Comparison of ENCODE assay signal across 8 cellular contexts in genomic region chr17:18038149-18038850, GRCh38. TPM values are rescaled to one million over a fixed set of nuclear protein-coding genes. Genes with fewer than 3 reads are reported as not detected.
DNase-seq lines count a peak whose midpoint lies in the region; ATAC-seq and TF ChIP-seq lines count a peak whose summit lies in the region.

No MANE protein-coding gene starts in this region.

- H3K27ac ChIP-seq in ectodermal cell (ENCODE audit: insufficient read depth, low read depth, low read length, poor library complexity, severe bottlenecking) = no peak overlapping the region

- no peaks in the 10 kb centered on the region for H3K27me3 ChIP-seq in ectodermal cell (ENCODE audit: control insufficient read depth, insufficient read depth, low read length, poor library complexity, severe bottlenecking)

- no peak for TF ChIP-seq CTCF in nephron (IDR thresholded peaks at IDR 0.05; ENCODE audit: unreplicated experiment in 3 of 3)

- H3K4me1 Mint-ChIP-seq in nephron = peaks cover 51% of the 10 kb centered on the region

- no peaks in the 10 kb centered on the region for H3K36me3 Mint-ChIP-seq in nephron (ENCODE audit: low read depth)

- WGBS in ectodermal cell, 2 experiments = 11 to 14% methylated on average over 12 to 13 of the region's 13 CpGs

- peak; percentile 64 for DNase-seq in activated effector memory CD4-positive, alpha-beta T cell treated with anti-CD3 and anti-CD28 coated beads, Interleukin-2, amount 50 U/mL, for 16 hours
- no peak for DNase-seq in activated effector memory CD4-positive, alpha-beta T cell treated with Interleukin-2 at 50 U/mL for 16 hours
- DNase-seq in SKM-1 treated with dmso at 0.1 percent for 144 hours (lab: John Stamatoyannopoulos, UW; ENCODE audit: unreplicated experiment) (peak; percentile 76), NCI-H1048 (lab: John Stamatoyannopoulos, UW) (no peak), A172 (ENCODE audit: low spot score) (no peak)

- H3K4me3 ChIP-seq in ectodermal cell (ENCODE audit: insufficient read depth, low read depth, low read length) = peak overlapping the region; percentile 83

- H3K36me3 ChIP-seq in ectodermal cell (ENCODE audit: control insufficient read depth, insufficient read depth, low read length) = no peaks in the 10 kb centered on the region

- no peaks in the 10 kb centered on the region for H3K9me3 Mint-ChIP-seq in nephron

- peaks cover 3% of the 10 kb centered on the region for H3K27me3 Mint-ChIP-seq in nephron (ENCODE audit: low read depth)

- H3K4me1 ChIP-seq in ectodermal cell (ENCODE audit: control insufficient read depth, insufficient read depth, low read length) = peaks cover 8% of the 10 kb centered on the region

- peak overlapping the region; percentile 80 to 96 (median 94) for H3K27ac Mint-ChIP-seq in nephron

- no peaks in the 10 kb centered on the region for H3K9me3 ChIP-seq in ectodermal cell (ENCODE audit: control insufficient read depth, low read length)

- peak overlapping the region; percentile 95 to 99 (median 98) for H3K4me3 Mint-ChIP-seq in nephron

- ATAC-seq in HG03469 (IDR thresholded peaks at IDR 0.05; ENCODE audit: unreplicated experiment) = no peak

RNA-seq across cellular contexts. Expression of gene ATPAF2, which starts 0.7 kb away (rescaled TPM):
- 26.5 TPM for polyA plus RNA-seq in ectodermal cell (2013, experiment 1 of 4)
- polyA plus RNA-seq in ectodermal cell (2013, experiment 2 of 4) = 22.2 TPM
- 20.3 TPM for polyA plus RNA-seq in ectodermal cell (2013, experiment 3 of 4)
- polyA plus RNA-seq in ectodermal cell (2013, experiment 4 of 4) = 28.2 TPM
- total RNA-seq in A172 (2014; rRNA removed; shearing (Covaris generic)) = 10.9 and 12.9 TPM in 2 replicates

RNA-seq across cellular contexts. Expression of gene GID4, which starts 0.9 kb away (rescaled TPM):
- 13.6 TPM for polyA plus RNA-seq in ectodermal cell (2013, experiment 1 of 4)
- polyA plus RNA-seq in ectodermal cell (2013, experiment 2 of 4) = 11.1 TPM
- 11.3 TPM for polyA plus RNA-seq in ectodermal cell (2013, experiment 3 of 4)
- 13.4 TPM for polyA plus RNA-seq in ectodermal cell (2013, experiment 4 of 4)
- 6.5 and 7.7 TPM in 2 replicates for total RNA-seq in A172 (2014; rRNA removed; shearing (Covaris generic))

RNA-seq across cellular contexts. Expression of gene DRG2, which starts 49.4 kb away (rescaled TPM):
- 49.7 TPM for polyA plus RNA-seq in ectodermal cell (2013, experiment 1 of 4)
- 53.8 TPM for polyA plus RNA-seq in ectodermal cell (2013, experiment 2 of 4)
- polyA plus RNA-seq in ectodermal cell (2013, experiment 3 of 4) = 37.8 TPM
- polyA plus RNA-seq in ectodermal cell (2013, experiment 4 of 4) = 43.6 TPM
- 55.7 and 59.3 TPM in 2 replicates for total RNA-seq in A172 (2014; rRNA removed; shearing (Covaris generic))

Comparison
In these comparisons a context has a peak if more than half of its experiments do, and no peak if none do; other contexts are left out.
1. DNase-seq: peak in activated effector memory CD4-positive, alpha-beta T cell treated with anti-CD3 and anti-CD28 coated beads, Interleukin-2, amount 50 U/mL, for 16 hours (single experiment) and SKM-1 treated with dmso at 0.1 percent for 144 hours (single experiment); none in activated effector memory CD4-positive, alpha-beta T cell treated with Interleukin-2 at 50 U/mL for 16 hours (single experiment), NCI-H1048 (single experiment) and A172 (single experiment).